ENCODE assay signal across 17 cellular contexts in genomic region chr19:54982562-54982961, GRCh38. TPM values are rescaled to one million over a fixed set of nuclear protein-coding genes. Genes with fewer than 3 reads are reported as not detected.
"Had no signal": no experiment of that assay in that cellular context is flagged by ENCODE, and none has a peak within 500 bp of the region (broad histone marks: within the 10 kb centered on the region; RNA-seq: fewer than 3 reads in every experiment).

No MANE protein-coding gene starts in this region.

RNA-seq across cellular contexts. Expression of gene NLRP2, which starts 16.4 kb away (rescaled TPM):
- total RNA-seq: myocyte had no signal

RNA-seq across cellular contexts. Expression of gene NLRP7, which starts 35.2 kb away (rescaled TPM):
- total RNA-seq: endothelial cell of umbilical vein, epithelial cell of proximal tubule, esophagus squamous epithelium, gastrocnemius medialis, glomerular endothelial cell, heart right ventricle, kidney epithelial cell, left cardiac atrium, left ventricle myocardium superior, lower leg skin, lung microvascular endothelial cell, mesenteric fat pad, mesothelial cell of epicardium, myocyte had no signal
- polyA plus RNA-seq: endothelial cell of umbilical vein, esophagus, heart right ventricle, keratinocyte had no signal

RNA-seq across cellular contexts. Expression of gene GP6, which starts 55.5 kb away (rescaled TPM):
- total RNA-seq: dermis blood vessel endothelial cell, epithelial cell of proximal tubule, esophagus squamous epithelium, glomerular endothelial cell, left ventricle myocardium superior, lung microvascular endothelial cell, myocyte had no signal
